ENCODE assay signal across 23 cellular contexts in the genomic region with DNA sequence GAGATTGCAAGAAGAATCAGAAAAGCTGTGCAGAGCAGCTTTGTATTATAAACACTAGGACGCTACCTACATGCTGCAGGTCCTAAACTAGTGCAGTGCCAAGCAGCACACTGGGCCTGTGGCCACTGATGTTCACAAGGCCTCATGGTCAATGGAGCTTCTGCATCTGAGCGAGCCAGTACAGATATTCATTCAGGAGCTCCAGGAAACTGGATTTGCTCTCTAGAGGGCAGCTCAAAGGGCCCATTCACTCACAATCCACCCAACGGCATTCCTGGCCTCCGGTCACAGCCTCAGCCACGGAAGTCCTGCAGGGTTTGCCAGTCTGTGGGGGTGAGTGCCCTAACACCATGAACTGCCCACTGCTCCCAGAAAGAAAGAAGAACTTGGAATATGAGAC. TPM values are rescaled to one million over a fixed set of nuclear protein-coding genes. Genes with fewer than 3 reads are reported as not detected.
DNase-seq lines count a peak whose midpoint lies in the region; ATAC-seq and TF ChIP-seq lines count a peak whose summit lies in the region.
"Had no signal": no experiment of that assay in that cellular context is flagged by ENCODE, and none has a peak within 500 bp of the region (broad histone marks: within the 10 kb centered on the region; RNA-seq: fewer than 3 reads in every experiment).

No MANE protein-coding gene starts in this region.

- no peak overlapping the region for H3K4me3 ChIP-seq in gastroesophageal sphincter
- H3K4me3 ChIP-seq: GM23248, neural progenitor cell, PC-9, tibial artery had no signal

- H3K9me3 ChIP-seq in gastroesophageal sphincter = no peaks in the 10 kb centered on the region
- H3K9me3 ChIP-seq: BE2C, tibial artery had no signal

- POLR2A ChIA-PET in activated CD8-positive, alpha-beta T cell treated with anti-CD3 and anti-CD28 coated beads for 36 hours (lab: Charles Lee) = interaction anchor here (1.2 to 1.6 kb wide), 2 partner anchors 42 to 67 kb away, joined by 3 to 4 read pairs; no protein-coding TSS in a partner anchor

- H3K27me3 Mint-ChIP-seq in T-helper 2 cell treated with Interferon-gamma antibody and Interleukin-4, amounts not matched to agents 5 μg/mL and 100 μg/mL, for 36 hours (ENCODE audit: low read depth) = no peaks in the 10 kb centered on the region
- no peaks in the 10 kb centered on the region for H3K27me3 Mint-ChIP-seq in activated CD8-positive, alpha-beta T cell treated with anti-CD3 and anti-CD28 coated beads for 36 hours
- H3K27me3 Mint-ChIP-seq in stimulated activated naive CD8-positive, alpha-beta T cell treated with anti-CD3 and anti-CD28 coated beads, Interleukin-15, amount 100 ng/mL, for 72 hours = no peaks in the 10 kb centered on the region
- H3K27me3 Mint-ChIP-seq in type B pancreatic cell = no peaks in the 10 kb centered on the region
- H3K27me3 Mint-ChIP-seq: activated B cell treated with CpG ODN at 0.5 μM for 24 hours; activated naive CD8-positive, alpha-beta T cell treated with anti-CD3 and anti-CD28 coated beads, Interleukin-2, amount 10 ng/mL, durations not matched to agents 7 days and 5 days had no signal

- no peak for TF ChIP-seq CTCF in activated CD8-positive, alpha-beta T cell treated with anti-CD3 and anti-CD28 coated beads for 36 hours (IDR thresholded peaks at IDR 0.05)
- TF ChIP-seq CTCF in gastroesophageal sphincter (IDR thresholded peaks at IDR 0.05) (no peak), type B pancreatic cell (conservative IDR thresholded peaks at IDR 0.05) (no peak)

- peaks cover 67% of the 10 kb centered on the region for H3K36me3 Mint-ChIP-seq in T-helper 2 cell treated with Interferon-gamma antibody and Interleukin-4, amounts not matched to agents 5 μg/mL and 100 μg/mL, for 36 hours (ENCODE audit: low read depth)
- H3K36me3 Mint-ChIP-seq in activated CD8-positive, alpha-beta T cell treated with anti-CD3 and anti-CD28 coated beads for 36 hours (ENCODE audit: low read depth) = peaks cover 55% of the 10 kb centered on the region
- H3K36me3 Mint-ChIP-seq in type B pancreatic cell = peaks cover 14% of the 10 kb centered on the region

- no peaks in the 10 kb centered on the region for H3K27me3 ChIP-seq in gastroesophageal sphincter
- H3K27me3 ChIP-seq: BE2C, brain microvascular endothelial cell, neural progenitor cell, tibial artery had no signal

- no peak for ATAC-seq in activated CD8-positive, alpha-beta T cell treated with anti-CD3 and anti-CD28 coated beads for 36 hours
- no peak for ATAC-seq in gastroesophageal sphincter
- no peak for ATAC-seq in stimulated activated naive CD8-positive, alpha-beta T cell treated with anti-CD3 and anti-CD28 coated beads, Interleukin-15, amount 100 ng/mL, for 72 hours
- ATAC-seq: left lobe of liver had no signal

- H3K4me3 Mint-ChIP-seq in T-helper 2 cell treated with Interferon-gamma antibody and Interleukin-4, amounts not matched to agents 5 μg/mL and 100 μg/mL, for 36 hours = peak overlapping the region; percentile 61
- no peak overlapping the region for H3K4me3 Mint-ChIP-seq in activated CD8-positive, alpha-beta T cell treated with anti-CD3 and anti-CD28 coated beads for 36 hours
- H3K4me3 Mint-ChIP-seq in stimulated activated naive CD8-positive, alpha-beta T cell treated with anti-CD3 and anti-CD28 coated beads, Interleukin-15, amount 100 ng/mL, for 72 hours = no peak overlapping the region
- no peak overlapping the region for H3K4me3 Mint-ChIP-seq in type B pancreatic cell
- H3K4me3 Mint-ChIP-seq: activated B cell treated with CpG ODN at 0.5 μM for 24 hours; activated naive CD8-positive, alpha-beta T cell treated with anti-CD3 and anti-CD28 coated beads, Interleukin-2, amount 10 ng/mL, durations not matched to agents 7 days and 5 days; mesothelial cell of epicardium; neural progenitor cell had no signal

- peaks cover 0 to 12% (median 0%) of the 10 kb centered on the region in 3 donors for H3K4me1 ChIP-seq in gastroesophageal sphincter
- H3K4me1 ChIP-seq: neural progenitor cell had no signal

- H3K27ac ChIP-seq in gastroesophageal sphincter = peak overlapping the region in 3 of 4 donors; percentile 10 to 49 (median 14)
- H3K27ac ChIP-seq: 22Rv1, brain microvascular endothelial cell, GM23248, neural progenitor cell, PC-9, tibial artery had no signal

- CTCF ChIA-PET in activated CD8-positive, alpha-beta T cell treated with anti-CD3 and anti-CD28 coated beads for 36 hours (lab: Charles Lee) = interaction anchor here (1.1 to 1.2 kb wide), 3 partner anchors 44 to 69 kb away, joined by 3 to 7 read pairs (median 4); no protein-coding TSS in a partner anchor

- intact Hi-C loops in activated CD8-positive, alpha-beta T cell treated with anti-CD3 and anti-CD28 coated beads for 36 hours (cut with micrococcal nuclease) = no loop called here
- intact Hi-C loops in posterior cingulate gyrus (cut with DNase I) = no loop called here

- no peak for TF ChIP-seq POLR2A in gastroesophageal sphincter (IDR thresholded peaks at IDR 0.05)

- peaks cover 39% of the 10 kb centered on the region for H3K4me1 Mint-ChIP-seq in T-helper 2 cell treated with Interferon-gamma antibody and Interleukin-4, amounts not matched to agents 5 μg/mL and 100 μg/mL, for 36 hours (ENCODE audit: low read depth)
- H3K4me1 Mint-ChIP-seq in activated CD8-positive, alpha-beta T cell treated with anti-CD3 and anti-CD28 coated beads for 36 hours (ENCODE audit: low read depth) = peaks cover 32% of the 10 kb centered on the region
- H3K4me1 Mint-ChIP-seq in stimulated activated naive CD8-positive, alpha-beta T cell treated with anti-CD3 and anti-CD28 coated beads, Interleukin-15, amount 100 ng/mL, for 72 hours = peaks cover 51% of the 10 kb centered on the region
- peaks cover 4% of the 10 kb centered on the region for H3K4me1 Mint-ChIP-seq in type B pancreatic cell (ENCODE audit: unreplicated experiment)
- H3K4me1 Mint-ChIP-seq: neural progenitor cell had no signal

- H3K36me3 ChIP-seq in gastroesophageal sphincter = peaks cover 7 to 77% of the 10 kb centered on the region in 2 donors
- H3K36me3 ChIP-seq: neural progenitor cell had no signal

- H3K9me3 Mint-ChIP-seq in T-helper 2 cell treated with Interferon-gamma antibody and Interleukin-4, amounts not matched to agents 5 μg/mL and 100 μg/mL, for 36 hours = no peaks in the 10 kb centered on the region
- H3K9me3 Mint-ChIP-seq in activated CD8-positive, alpha-beta T cell treated with anti-CD3 and anti-CD28 coated beads for 36 hours = no peaks in the 10 kb centered on the region
- H3K9me3 Mint-ChIP-seq in stimulated activated naive CD8-positive, alpha-beta T cell treated with anti-CD3 and anti-CD28 coated beads, Interleukin-15, amount 100 ng/mL, for 72 hours = no peaks in the 10 kb centered on the region
- H3K9me3 Mint-ChIP-seq in type B pancreatic cell = no peaks in the 10 kb centered on the region
- H3K9me3 Mint-ChIP-seq: activated B cell treated with CpG ODN at 0.5 μM for 24 hours; activated naive CD8-positive, alpha-beta T cell treated with anti-CD3 and anti-CD28 coated beads, Interleukin-2, amount 10 ng/mL, durations not matched to agents 7 days and 5 days; mesothelial cell of epicardium; neural progenitor cell had no signal

- TF ChIP-seq EP300 in gastroesophageal sphincter (IDR thresholded peaks at IDR 0.05) = no peak

- WGBS in gastroesophageal sphincter (ENCODE audit: low coverage in 1 of 2), 2 donors = 80% methylated on average over 2 of the region's 5 CpGs; no CpG with 5 or more reads in 1 of the 2 donors

- peak overlapping the region; percentile 76 for H3K27ac Mint-ChIP-seq in T-helper 2 cell treated with Interferon-gamma antibody and Interleukin-4, amounts not matched to agents 5 μg/mL and 100 μg/mL, for 36 hours
- peak overlapping the region; percentile 70 for H3K27ac Mint-ChIP-seq in activated CD8-positive, alpha-beta T cell treated with anti-CD3 and anti-CD28 coated beads for 36 hours
- no peak overlapping the region for H3K27ac Mint-ChIP-seq in stimulated activated naive CD8-positive, alpha-beta T cell treated with anti-CD3 and anti-CD28 coated beads, Interleukin-15, amount 100 ng/mL, for 72 hours
- H3K27ac Mint-ChIP-seq in type B pancreatic cell = no peak overlapping the region
- H3K27ac Mint-ChIP-seq: activated B cell treated with CpG ODN at 0.5 μM for 24 hours; activated naive CD8-positive, alpha-beta T cell treated with anti-CD3 and anti-CD28 coated beads, Interleukin-2, amount 10 ng/mL, durations not matched to agents 7 days and 5 days; mesothelial cell of epicardium; neural progenitor cell had no signal

- no peak for DNase-seq in T-helper 2 cell treated with Interferon-gamma antibody and Interleukin-4, amounts not matched to agents 5 μg/mL and 100 μg/mL, for 36 hours (ENCODE audit: low spot score)
- DNase-seq in T-helper 2 cell (no peak), posterior cingulate gyrus (peak in 9 of 10 donors; percentile 19 to 84 (median 34)), SW 1271 (lab: John Stamatoyannopoulos, UW) (no peak), type B pancreatic cell (ENCODE audit: extremely low spot score, unreplicated experiment) (no peak)
- DNase-seq in activated CD8-positive, alpha-beta T cell treated with anti-CD3 and anti-CD28 coated beads for 36 hours = no peak
- DNase-seq in stimulated activated naive CD8-positive, alpha-beta T cell treated with anti-CD3 and anti-CD28 coated beads, Interleukin-15, amount 100 ng/mL, for 72 hours = no peak
- DNase-seq: activated B cell treated with CpG ODN at 0.5 μM for 24 hours; activated CD8-positive, alpha-beta memory T cell treated with anti-CD3 and anti-CD28 coated beads, Interleukin-2, amount 50 U/mL, for 48 hours; activated naive CD8-positive, alpha-beta T cell treated with anti-CD3 and anti-CD28 coated beads, Interleukin-2, amount 10 ng/mL, durations not matched to agents 7 days and 5 days; BE2C; brain microvascular endothelial cell; GM23248; KBM-7; NCI-H187 treated with DMSO at 0.1 percent for 48 hours; NCI-H345; PC-9; tibial artery had no signal

RNA-seq across cellular contexts. Expression of gene TBC1D10A, which starts 5.8 kb away (rescaled TPM):
- 10 to 100 TPM; 20.5 to 21.1 TPM for total RNA-seq in activated CD8-positive, alpha-beta T cell treated with anti-CD3 and anti-CD28 coated beads for 36 hours
- total RNA-seq in gastroesophageal sphincter = 10 to 100 TPM; 25.3 to 30.8 (median 26.0) TPM
- 15.3 and 21.5 TPM in 2 replicates for total RNA-seq in type B pancreatic cell (ENCODE audit: low replicate concordance)

RNA-seq across cellular contexts. Expression of gene SF3A1, which starts 24.1 kb away (rescaled TPM):
- 100 to 1,000 TPM; 252 to 262 TPM for total RNA-seq in activated CD8-positive, alpha-beta T cell treated with anti-CD3 and anti-CD28 coated beads for 36 hours
- total RNA-seq in gastroesophageal sphincter (10 to 100 TPM; 46.1 to 80.8 (median 63.7) TPM), type B pancreatic cell (ENCODE audit: low replicate concordance) (160 and 190 TPM in 2 replicates)

RNA-seq across cellular contexts. Expression of gene CCDC157, which starts 24.3 kb away (rescaled TPM):
- total RNA-seq in activated CD8-positive, alpha-beta T cell treated with anti-CD3 and anti-CD28 coated beads for 36 hours = 1 to 10 TPM; 2.2 to 2.4 TPM
- total RNA-seq in gastroesophageal sphincter (1 to 10 TPM in 3 of 4 donors, under 1 TPM in 1; 0.99 to 1.9 (median 1.5) TPM), type B pancreatic cell (ENCODE audit: low replicate concordance) (6.9 and 9.4 TPM in 2 replicates)

RNA-seq across cellular contexts. Expression of gene CASTOR1, which starts 43.2 kb away (rescaled TPM):
- total RNA-seq in activated CD8-positive, alpha-beta T cell treated with anti-CD3 and anti-CD28 coated beads for 36 hours = 1 to 10 TPM; 4.2 to 5.1 TPM
- total RNA-seq in gastroesophageal sphincter (10 to 100 TPM; 12.9 to 17.1 (median 16.2) TPM), type B pancreatic cell (ENCODE audit: low replicate concordance) (11.4 TPM in 2 replicates)

RNA-seq across cellular contexts. Expression of gene RNF215, which starts 54.7 kb away (rescaled TPM):
- total RNA-seq in activated CD8-positive, alpha-beta T cell treated with anti-CD3 and anti-CD28 coated beads for 36 hours = 1 to 10 TPM; 7.1 to 7.2 TPM
- total RNA-seq in gastroesophageal sphincter (10 to 100 TPM; 10.2 to 13.5 (median 11.7) TPM), type B pancreatic cell (ENCODE audit: low replicate concordance) (16.9 and 29.2 TPM in 2 replicates)

Comparison
In these comparisons a context has a peak if more than half of its experiments do, and no peak if none do; other contexts are left out.
1. DNase-seq: peak in posterior cingulate gyrus (9 of 10); none in T-helper 2 cell treated with Interferon-gamma antibody and Interleukin-4, amounts not matched to agents 5 μg/mL and 100 μg/mL, for 36 hours (single experiment), T-helper 2 cell (0 of 5), activated CD8-positive, alpha-beta T cell treated with anti-CD3 and anti-CD28 coated beads for 36 hours (single experiment), stimulated activated naive CD8-positive, alpha-beta T cell treated with anti-CD3 and anti-CD28 coated beads, Interleukin-15, amount 100 ng/mL, for 72 hours (0 of 2), SW 1271 (0 of 2) and type B pancreatic cell (single experiment).
2. H3K27ac Mint-ChIP-seq: peak in T-helper 2 cell treated with Interferon-gamma antibody and Interleukin-4, amounts not matched to agents 5 μg/mL and 100 μg/mL, for 36 hours (single experiment) and activated CD8-positive, alpha-beta T cell treated with anti-CD3 and anti-CD28 coated beads for 36 hours (single experiment); none in stimulated activated naive CD8-positive, alpha-beta T cell treated with anti-CD3 and anti-CD28 coated beads, Interleukin-15, amount 100 ng/mL, for 72 hours (0 of 2) and type B pancreatic cell (single experiment).